Comparison of ENCODE assay signal across 8 cellular contexts in genomic region chr10:37576154-37576553, GRCh38.
"Had no signal": no experiment of that assay in that cellular context is flagged by ENCODE, and none has a peak within 500 bp of the region (broad histone marks: within the 10 kb centered on the region; RNA-seq: fewer than 3 reads in every experiment).

No MANE protein-coding gene starts in this region.

- H3K4me1 ChIP-seq: HAP-1 had no signal

- ATAC-seq: HCT116, K562 had no signal

- H3K9me3 ChIP-seq: HAP-1 had no signal

- DNase-seq: GOT3, H7, HFFc6, IMR-90 had no signal

- H3K36me3 ChIP-seq: HAP-1 had no signal

- H3K27ac ChIP-seq: HL-60 had no signal

- H3K4me3 ChIP-seq: HAP-1, K562 had no signal
